26 cellular contexts compared by ENCODE assay signal in genomic region chr5:67401166-67401565, GRCh38.
"Had no signal": no experiment of that assay in that cellular context is flagged by ENCODE, and none has a peak within 500 bp of the region (broad histone marks: within the 10 kb centered on the region; RNA-seq: fewer than 3 reads in every experiment).

No MANE protein-coding gene starts in this region.

- H3K4me1 ChIP-seq: pancreas, tibial artery, upper lobe of right lung had no signal

- H3K27ac ChIP-seq: brain microvascular endothelial cell, coronary artery, dorsolateral prefrontal cortex, pancreas, psoas muscle, suprapubic skin, tibial artery, upper lobe of right lung, VCaP had no signal

- H3K4me3 ChIP-seq: coronary artery, dorsolateral prefrontal cortex, mucosa of descending colon, pancreas, psoas muscle, smooth muscle cell, suprapubic skin, tibial artery, upper lobe of right lung had no signal

- H3K9me3 ChIP-seq: mucosa of descending colon, pancreas, psoas muscle, suprapubic skin, tibial artery, upper lobe of right lung had no signal

- H3K27me3 ChIP-seq: brain microvascular endothelial cell, dorsolateral prefrontal cortex, pancreas, suprapubic skin, tibial artery, upper lobe of right lung had no signal

- ATAC-seq: activated T-cell treated with anti-CD3 and anti-CD28 coated beads, Interleukin-2, amount 50 U/mL, for 72 hours; left cardiac atrium; mucosa of descending colon; pancreas; stimulated activated naive B cell treated with anti-CD40 and anti-IgM and Interleukin-4, amounts not matched to agents 10 μg/mL and 1 μg/mL and 100 μg/mL, for 72 hours; upper lobe of right lung had no signal

- H3K4me2 ChIP-seq: smooth muscle cell had no signal

- DNase-seq: activated CD4-positive, alpha-beta T cell treated with anti-CD3 and anti-CD28 coated beads for 4 hours; activated CD4-positive, alpha-beta T cell treated with anti-CD3 and anti-CD28 coated beads, Interleukin-2, amount 50 U/mL, for 4 hours; activated naive CD4-positive, alpha-beta T cell treated with Interleukin-2 at 50 U/mL for 16 hours; activated T-cell treated with anti-CD3 and anti-CD28 coated beads for 4 hours; activated T-cell treated with anti-CD3 and anti-CD28 coated beads, Interleukin-2, amount 50 U/mL, for 72 hours; brain microvascular endothelial cell; dorsolateral prefrontal cortex; effector memory CD4-positive, alpha-beta T cell; erythroblast; foreskin melanocyte; islet precursor cell; left cardiac atrium; left ventricle myocardium superior; mucosa of descending colon; pancreas; psoas muscle; stimulated activated CD4-positive, alpha-beta T cell treated with anti-CD3 and anti-CD28 coated beads, Interleukin-1b, Interleukin-23, amount 100 ng/mL, for 48 hours; stimulated activated CD4-positive, alpha-beta T cell treated with anti-CD3 and anti-CD28 coated beads, Interleukin-4, amount 100 ng/mL, for 4 hours; stimulated activated CD8-positive, alpha-beta memory T cell treated with anti-CD3 and anti-CD28 coated beads, Interleukin-4, amount 100 ng/mL, for 48 hours; stimulated activated naive B cell treated with anti-CD40 and anti-IgM and Interleukin-4, amounts not matched to agents 10 μg/mL and 1 μg/mL and 100 μg/mL, for 72 hours; tibial artery; upper lobe of right lung had no signal

- H3K36me3 ChIP-seq: brain microvascular endothelial cell, pancreas, suprapubic skin, tibial artery, upper lobe of right lung had no signal
